Comparison of ENCODE assay signal across 8 cellular contexts in the genomic region with DNA sequence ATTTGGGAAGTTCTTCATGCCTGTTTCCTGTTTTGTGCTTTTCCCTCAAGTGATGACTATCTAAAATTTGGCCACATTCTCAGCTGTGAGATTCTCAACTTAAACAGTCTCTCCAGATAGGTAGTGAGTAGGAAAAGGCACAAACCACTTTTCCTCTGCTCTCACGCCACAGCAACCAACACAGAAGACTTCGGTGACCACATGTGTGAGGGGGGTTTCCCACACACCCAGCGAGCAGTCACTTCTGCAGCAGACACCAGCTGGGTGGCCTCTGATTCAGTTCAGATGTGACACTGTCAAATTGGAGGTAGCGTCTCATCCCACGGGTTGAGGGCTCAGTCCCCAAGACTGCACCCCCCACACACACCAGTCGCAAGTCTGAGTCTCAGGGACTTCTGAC. TPM values are rescaled to one million over a fixed set of nuclear protein-coding genes. Genes with fewer than 3 reads are reported as not detected.
A peak's percentile ranks its signal among the peaks of the same experiment; 100 is the strongest.
DNase-seq lines count a peak whose midpoint lies in the region; ATAC-seq, FAIRE-seq and TF ChIP-seq lines count a peak whose summit lies in the region.

No MANE protein-coding gene starts in this region.

- no peaks in the 10 kb centered on the region for H3K9me3 Mint-ChIP-seq in T-helper 1 cell treated with Interleukin-12 subunit alpha and Interleukin-12 subunit beta and Interleukin-4 antibody, amounts not matched to agents 30 μg/mL and 1 μg/mL, for 36 hours
- H3K9me3 Mint-ChIP-seq in memory B cell = no peaks in the 10 kb centered on the region

- no peak overlapping the region for H3K4me2 ChIP-seq in GM23248 (ENCODE audit: unreplicated experiment)

- H3K9ac ChIP-seq in GM23248 = no peak overlapping the region

- TF ChIP-seq CTCF in coronary artery (IDR thresholded peaks at IDR 0.05) = no peak

- H3K4me1 Mint-ChIP-seq in T-helper 1 cell treated with Interleukin-12 subunit alpha and Interleukin-12 subunit beta and Interleukin-4 antibody, amounts not matched to agents 30 μg/mL and 1 μg/mL, for 36 hours (ENCODE audit: low read depth) = peaks cover 11% of the 10 kb centered on the region
- H3K4me1 Mint-ChIP-seq in memory B cell = peaks cover 7% of the 10 kb centered on the region

- TF ChIP-seq POLR2A in GM12891 (IDR thresholded peaks at IDR 0.05; ENCODE audit: low read depth, low read length) = no peak

- H3K79me2 ChIP-seq in GM23248 (ENCODE audit: insufficient read depth) = no peaks in the 10 kb centered on the region

- H3K27ac ChIP-seq in GM23248 (no peak overlapping the region), coronary artery (no peak overlapping the region)

- H3K27ac Mint-ChIP-seq in T-helper 1 cell treated with Interleukin-12 subunit alpha and Interleukin-12 subunit beta and Interleukin-4 antibody, amounts not matched to agents 30 μg/mL and 1 μg/mL, for 36 hours = peak overlapping the region; percentile 79
- H3K27ac Mint-ChIP-seq in memory B cell = no peak overlapping the region

- no peaks in the 10 kb centered on the region for H3K36me3 Mint-ChIP-seq in T-helper 1 cell treated with Interleukin-12 subunit alpha and Interleukin-12 subunit beta and Interleukin-4 antibody, amounts not matched to agents 30 μg/mL and 1 μg/mL, for 36 hours (ENCODE audit: low read depth)
- H3K36me3 Mint-ChIP-seq in memory B cell = no peaks in the 10 kb centered on the region

- H3K4me3 ChIP-seq in GM23248 = no peak overlapping the region
- no peak overlapping the region for H3K4me3 ChIP-seq in coronary artery

- no peaks in the 10 kb centered on the region for H3K9me2 ChIP-seq in GM23248 (ENCODE audit: insufficient read depth)

- no peaks in the 10 kb centered on the region for H3K9me3 ChIP-seq in GM23248 (ENCODE audit: low read depth)

- 38 to 39% methylated on average over 6 of the region's 6 CpGs for WGBS in GM23248 (ENCODE audit: low coverage in 1 of 2, low lambda C conversion rate in 2 of 2, missing lambda C conversion rate in 2 of 2), 2 experiments

- ATAC-seq in HG02642 (IDR thresholded peaks at IDR 0.05; ENCODE audit: poor library complexity, unreplicated experiment) (peak; percentile 93), memory B cell (ENCODE audit: low read depth) (peak; percentile 93)

- H3K4me1 ChIP-seq in GM23248 (ENCODE audit: insufficient read depth) = no peaks in the 10 kb centered on the region; the same call in 1 of the 2 replicates

- H3F3A ChIP-seq in GM23248 (ENCODE audit: insufficient read depth) = no peaks in the 10 kb centered on the region

- peak; percentile 97 for FAIRE-seq in GM12891 (lab: Jason Lieb, UNC)

- H3K27me3 ChIP-seq in GM23248 (replicated peaks; ENCODE audit: insufficient read depth) = no peaks in the 10 kb centered on the region

- no peak overlapping the region for H2AFZ ChIP-seq in GM23248

- no peak for DNase-seq in GM12891 (ENCODE audit: insufficient read length, low spot score)
- DNase-seq in memory B cell (ENCODE audit: low spot score in 2 of 2) = peak in 1 of 2 donors; percentile 2
- DNase-seq in Kasumi-1 (lab: John Stamatoyannopoulos, UW) = no peak
- DNase-seq in GM23248 = no peak
- no peak for DNase-seq in coronary artery (ENCODE audit: low spot score)
- no peak for DNase-seq in DMS53 (lab: John Stamatoyannopoulos, UW)

- H3K4me3 Mint-ChIP-seq in T-helper 1 cell treated with Interleukin-12 subunit alpha and Interleukin-12 subunit beta and Interleukin-4 antibody, amounts not matched to agents 30 μg/mL and 1 μg/mL, for 36 hours = peak overlapping the region; percentile 51
- H3K4me3 Mint-ChIP-seq in memory B cell = peak overlapping the region; percentile 64

- in situ Hi-C loops in GM23248 (cut with MboI) = no loop called here

- no peaks in the 10 kb centered on the region for H4K20me1 ChIP-seq in GM23248 (ENCODE audit: insufficient read depth)

- no peaks in the 10 kb centered on the region for H3K36me3 ChIP-seq in GM23248 (ENCODE audit: low read depth)

- peaks cover 26% of the 10 kb centered on the region for H3K27me3 Mint-ChIP-seq in T-helper 1 cell treated with Interleukin-12 subunit alpha and Interleukin-12 subunit beta and Interleukin-4 antibody, amounts not matched to agents 30 μg/mL and 1 μg/mL, for 36 hours (ENCODE audit: low read depth)
- H3K27me3 Mint-ChIP-seq in memory B cell = peaks cover 2% of the 10 kb centered on the region

TF ChIP-seq in GM12891, 5 proteins besides CTCF, POLR2A, EP300 and RAD21:
- peak; percentile 69; the same call in 1 of the 2 replicates for TF ChIP-seq POU2F2 (IDR thresholded peaks at IDR 0.05; ENCODE audit: low read depth, low read length)
- no peak for TF ChIP-seq PAX5 (IDR thresholded peaks at IDR 0.05; ENCODE audit: insufficient read depth, low read length, severe bottlenecking)
- peak; percentile 45; the same call in 1 of the 2 replicates for TF ChIP-seq POLR2AphosphoS5 (IDR thresholded peaks at IDR 0.05; ENCODE audit: low read depth, low read length)
- no peak for TF ChIP-seq TAF1 (IDR thresholded peaks at IDR 0.05; ENCODE audit: low read depth, low read length)

RNA-seq across cellular contexts. Expression of a gene that starts 25.1 kb away (rescaled TPM):
- not detected for polyA plus RNA-seq in GM12891 (2012; ENCODE audit: low read depth, missing spikeins)
- total RNA-seq in GM23248 (2014; rRNA removed; shearing (Covaris generic)) = not detected in 2 replicates
- not detected in 2 replicates for polyA plus RNA-seq in GM23248 (2016; fragmentation: Nextera tagmentation; extraction: Ambion mirVana)
